Comparison of ENCODE assay signal across 37 cellular contexts in the genomic region with DNA sequence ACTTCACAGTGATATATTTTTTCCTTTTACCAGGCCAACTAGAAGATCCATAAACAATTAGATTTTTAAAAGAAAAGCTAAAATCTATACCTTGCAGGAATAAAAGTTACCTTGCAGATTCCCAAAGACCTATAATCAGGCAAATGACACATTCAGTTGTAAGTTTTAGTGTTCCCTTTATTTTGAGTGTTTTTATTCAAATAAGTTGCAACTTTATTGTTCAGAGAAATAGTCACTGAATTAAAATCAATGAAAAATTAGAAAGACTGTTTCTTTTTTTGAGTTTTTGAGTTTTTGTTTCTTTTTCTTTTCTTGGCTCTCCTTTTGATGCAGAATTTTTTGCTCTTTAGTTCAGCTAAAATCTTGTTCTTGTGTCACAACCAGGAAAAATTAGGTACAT.
"Had no signal": no experiment of that assay in that cellular context is flagged by ENCODE, and none has a peak within 500 bp of the region (broad histone marks: within the 10 kb centered on the region; RNA-seq: fewer than 3 reads in every experiment).

No MANE protein-coding gene starts in this region.

- H3K27ac Mint-ChIP-seq: activated B cell treated with CpG ODN at 0.5 μM for 24 hours; activated CD4-positive, alpha-beta memory T cell treated with anti-CD3 and anti-CD28 coated beads, Interleukin-2, amount 10 ng/mL, durations not matched to agents 7 days and 5 days; activated CD4-positive, alpha-beta T cell treated with anti-CD3 and anti-CD28 coated beads, Interleukin-2, amount 10 ng/mL, durations not matched to agents 7 days and 5 days; activated CD8-positive, alpha-beta memory T cell treated with anti-CD3 and anti-CD28 coated beads, Interleukin-2, amount 10 ng/mL, durations not matched to agents 7 days and 5 days; activated CD8-positive, alpha-beta T cell treated with anti-CD3 and anti-CD28 coated beads, Interleukin-2, amount 10 ng/mL, durations not matched to agents 7 days and 5 days; activated naive CD4-positive, alpha-beta T cell treated with anti-CD3 and anti-CD28 coated beads, Interleukin-2, amount 10 ng/mL, durations not matched to agents 7 days and 5 days; activated naive CD4-positive, alpha-beta T cell treated with anti-CD3 and anti-CD28 coated beads, Interleukin-2, amount 50 U/mL, for 24 hours; activated naive CD8-positive, alpha-beta T cell; activated naive CD8-positive, alpha-beta T cell treated with anti-CD3 and anti-CD28 coated beads, Interleukin-2, amount 10 ng/mL, durations not matched to agents 7 days and 5 days; activated naive CD8-positive, alpha-beta T cell treated with anti-CD3 and anti-CD28 coated beads, Interleukin-2, amount 50 U/mL, for 24 hours; activated T-cell treated with anti-CD3 and anti-CD28 coated beads, Interleukin-2, amount 50 U/mL, for 24 hours; activated T-helper 2 cell treated with anti-CD3 and anti-CD28 coated beads, Interferon-gamma antibody, Interleukin-2, Interleukin-4, amounts not matched to agents 10 μg/mL and 5 μg/mL and 100 μg/mL, durations not matched to agents 14 hours and 24 hours and 36 hours; brain; T-helper 1 cell treated with Interleukin-12 subunit alpha and Interleukin-12 subunit beta and Interleukin-4 antibody, amounts not matched to agents 30 μg/mL and 1 μg/mL, for 36 hours; T-helper 2 cell treated with Interferon-gamma antibody and Interleukin-4, amounts not matched to agents 5 μg/mL and 100 μg/mL, for 36 hours had no signal

- H3K4me3 ChIP-seq: ascending aorta, cardiac muscle cell had no signal

- FAIRE-seq: bronchial epithelial cell, TTC549 had no signal

- H3K36me3 ChIP-seq: ascending aorta, cardiac muscle cell had no signal

- H3K27ac ChIP-seq: ascending aorta, cardiac muscle cell, VCaP had no signal

- H3K4me1 Mint-ChIP-seq: brain had no signal

- ATAC-seq: activated CD8-positive, alpha-beta memory T cell treated with anti-CD3 and anti-CD28 coated beads, Interleukin-2, amount 10 ng/mL, durations not matched to agents 7 days and 5 days; activated CD8-positive, alpha-beta T cell treated with anti-CD3 and anti-CD28 coated beads, Interleukin-2, amount 10 ng/mL, durations not matched to agents 7 days and 5 days; activated naive CD8-positive, alpha-beta T cell treated with anti-CD3 and anti-CD28 coated beads, Interleukin-2, amount 50 U/mL, for 24 hours had no signal

- H3K27me3 ChIP-seq: ascending aorta, cardiac muscle cell had no signal

- H3K4me3 Mint-ChIP-seq: activated B cell treated with CpG ODN at 0.5 μM for 24 hours; activated CD4-positive, alpha-beta memory T cell treated with anti-CD3 and anti-CD28 coated beads, Interleukin-2, amount 10 ng/mL, durations not matched to agents 7 days and 5 days; activated CD4-positive, alpha-beta T cell treated with anti-CD3 and anti-CD28 coated beads, Interleukin-2, amount 10 ng/mL, durations not matched to agents 7 days and 5 days; activated CD8-positive, alpha-beta memory T cell treated with anti-CD3 and anti-CD28 coated beads, Interleukin-2, amount 10 ng/mL, durations not matched to agents 7 days and 5 days; activated CD8-positive, alpha-beta T cell treated with anti-CD3 and anti-CD28 coated beads, Interleukin-2, amount 10 ng/mL, durations not matched to agents 7 days and 5 days; activated naive CD4-positive, alpha-beta T cell treated with anti-CD3 and anti-CD28 coated beads, Interleukin-2, amount 10 ng/mL, durations not matched to agents 7 days and 5 days; activated naive CD4-positive, alpha-beta T cell treated with anti-CD3 and anti-CD28 coated beads, Interleukin-2, amount 50 U/mL, for 24 hours; activated naive CD8-positive, alpha-beta T cell; activated naive CD8-positive, alpha-beta T cell treated with anti-CD3 and anti-CD28 coated beads, Interleukin-2, amount 10 ng/mL, durations not matched to agents 7 days and 5 days; activated naive CD8-positive, alpha-beta T cell treated with anti-CD3 and anti-CD28 coated beads, Interleukin-2, amount 50 U/mL, for 24 hours; activated T-cell treated with anti-CD3 and anti-CD28 coated beads, Interleukin-2, amount 50 U/mL, for 24 hours; brain; central memory CD8-positive, alpha-beta T cell; T-helper 1 cell treated with Interleukin-12 subunit alpha and Interleukin-12 subunit beta and Interleukin-4 antibody, amounts not matched to agents 30 μg/mL and 1 μg/mL, for 36 hours; T-helper 2 cell treated with Interferon-gamma antibody and Interleukin-4, amounts not matched to agents 5 μg/mL and 100 μg/mL, for 36 hours had no signal

- H3K9me3 ChIP-seq: ascending aorta had no signal

- H3K36me3 Mint-ChIP-seq: activated naive CD4-positive, alpha-beta T cell treated with anti-CD3 and anti-CD28 coated beads, Interleukin-2, amount 50 U/mL, for 24 hours; brain had no signal

- DNase-seq: activated B cell treated with CpG ODN at 0.5 μM for 24 hours; activated CD4-positive, alpha-beta memory T cell treated with anti-CD3 and anti-CD28 coated beads, Interleukin-2, amount 10 ng/mL, durations not matched to agents 7 days and 5 days; activated CD4-positive, alpha-beta T cell treated with anti-CD3 and anti-CD28 coated beads for 48 hours; activated CD4-positive, alpha-beta T cell treated with anti-CD3 and anti-CD28 coated beads, Interleukin-2, amount 10 ng/mL, durations not matched to agents 7 days and 5 days; activated CD4-positive, alpha-beta T cell treated with anti-CD3 and anti-CD28 coated beads, Interleukin-2, amount 50 U/mL, for 48 hours; activated CD4-positive, CD25-positive, alpha-beta regulatory T cell treated with anti-CD3 and anti-CD28 coated beads, Interleukin-2, amount 50 U/mL, for 72 hours; activated CD8-positive, alpha-beta memory T cell treated with anti-CD3 and anti-CD28 coated beads for 24 hours; activated CD8-positive, alpha-beta memory T cell treated with anti-CD3 and anti-CD28 coated beads, Interleukin-2, amount 10 ng/mL, durations not matched to agents 7 days and 5 days; activated CD8-positive, alpha-beta memory T cell treated with anti-CD3 and anti-CD28 coated beads, Interleukin-2, amount 50 U/mL, for 48 hours; activated CD8-positive, alpha-beta T cell treated with anti-CD3 and anti-CD28 coated beads, Interleukin-2, amount 10 ng/mL, durations not matched to agents 7 days and 5 days; activated effector memory CD4-positive, alpha-beta T cell treated with Interleukin-2 at 50 U/mL for 16 hours; activated gamma-delta T cell; activated naive CD4-positive, alpha-beta T cell treated with anti-CD3 and anti-CD28 coated beads, Interleukin-2, amount 10 ng/mL, durations not matched to agents 7 days and 5 days; activated naive CD4-positive, alpha-beta T cell treated with Interleukin-2 at 50 U/mL for 16 hours; activated naive CD8-positive, alpha-beta T cell treated with anti-CD3 and anti-CD28 coated beads, Interleukin-2, amount 10 ng/mL, durations not matched to agents 7 days and 5 days; activated naive CD8-positive, alpha-beta T cell treated with anti-CD3 and anti-CD28 coated beads, Interleukin-2, amount 50 U/mL, for 24 hours; activated T-cell treated with anti-CD3 and anti-CD28 coated beads, Interleukin-2, amount 50 U/mL, for 24 hours; activated T-cell treated with anti-CD3 and anti-CD28 coated beads, Interleukin-2, amount 50 U/mL, for 48 hours; amygdala; anterior cingulate cortex; caudate nucleus; cerebellar nuclear complex; T-helper 1 cell; T-helper 2 cell; T-helper 9 cell had no signal

- H3K9me3 Mint-ChIP-seq: activated B cell treated with CpG ODN at 0.5 μM for 24 hours; activated naive CD4-positive, alpha-beta T cell treated with anti-CD3 and anti-CD28 coated beads, Interleukin-2, amount 50 U/mL, for 24 hours; activated naive CD8-positive, alpha-beta T cell treated with anti-CD3 and anti-CD28 coated beads, Interleukin-2, amount 10 ng/mL, durations not matched to agents 7 days and 5 days; activated naive CD8-positive, alpha-beta T cell treated with anti-CD3 and anti-CD28 coated beads, Interleukin-2, amount 50 U/mL, for 24 hours; activated T-cell treated with anti-CD3 and anti-CD28 coated beads, Interleukin-2, amount 50 U/mL, for 24 hours; activated T-helper 2 cell treated with anti-CD3 and anti-CD28 coated beads, Interferon-gamma antibody, Interleukin-2, Interleukin-4, amounts not matched to agents 10 μg/mL and 5 μg/mL and 100 μg/mL, durations not matched to agents 14 hours and 24 hours and 36 hours; brain; central memory CD8-positive, alpha-beta T cell; T-helper 2 cell treated with Interferon-gamma antibody and Interleukin-4, amounts not matched to agents 5 μg/mL and 100 μg/mL, for 36 hours had no signal

- H3K27me3 Mint-ChIP-seq: activated B cell treated with CpG ODN at 0.5 μM for 24 hours; activated CD8-positive, alpha-beta memory T cell treated with anti-CD3 and anti-CD28 coated beads, Interleukin-2, amount 10 ng/mL, durations not matched to agents 7 days and 5 days; activated naive CD4-positive, alpha-beta T cell treated with anti-CD3 and anti-CD28 coated beads, Interleukin-2, amount 10 ng/mL, durations not matched to agents 7 days and 5 days; activated naive CD4-positive, alpha-beta T cell treated with anti-CD3 and anti-CD28 coated beads, Interleukin-2, amount 50 U/mL, for 24 hours; activated naive CD8-positive, alpha-beta T cell; activated T-cell treated with anti-CD3 and anti-CD28 coated beads, Interleukin-2, amount 50 U/mL, for 24 hours; central memory CD8-positive, alpha-beta T cell had no signal
